ENCODE assay signal across 23 cellular contexts in the genomic region with DNA sequence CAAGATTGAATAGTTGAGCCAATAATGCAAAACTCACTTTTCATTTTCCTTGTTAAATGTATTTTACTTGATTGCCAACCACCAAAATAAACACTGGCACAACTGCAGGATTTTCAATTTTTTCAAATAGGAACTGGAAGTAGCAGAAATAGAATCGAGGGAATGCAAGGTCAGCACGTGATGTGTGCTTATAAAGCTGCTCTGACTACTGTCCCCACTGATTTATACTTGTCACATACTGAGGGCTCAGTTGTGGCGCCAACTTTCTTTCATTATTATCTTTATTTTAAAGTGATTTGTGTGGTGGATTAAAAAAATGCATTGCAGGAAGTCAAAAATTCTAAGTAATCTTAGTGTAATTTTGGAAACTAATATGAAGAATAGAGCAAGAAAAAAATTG.
"Had no signal": no experiment of that assay in that cellular context is flagged by ENCODE, and none has a peak within 500 bp of the region (broad histone marks: within the 10 kb centered on the region; RNA-seq: fewer than 3 reads in every experiment).

No MANE protein-coding gene starts in this region.

- H3K4me3 ChIP-seq: esophagus squamous epithelium, hepatocyte, prostate gland, skin epidermis, stomach, suprapubic skin, tibial nerve had no signal

- ATAC-seq: activated T-cell treated with anti-CD3 and anti-CD28 coated beads, Interleukin-2, amount 50 U/mL, for 4 hours; natural killer cell; stimulated activated memory B cell treated with anti-CD40 and anti-IgM and Interleukin-4, amounts not matched to agents 10 μg/mL and 1 μg/mL and 100 μg/mL, for 72 hours had no signal

- H3K9me3 Mint-ChIP-seq: activated B cell treated with CpG ODN at 0.5 μM for 24 hours; endodermal cell; stimulated activated memory B cell treated with anti-CD40 and anti-IgM and Interleukin-4, amounts not matched to agents 10 μg/mL and 1 μg/mL and 100 μg/mL, for 72 hours had no signal

- H3K4me1 ChIP-seq: prostate gland, stomach, suprapubic skin, tibial nerve had no signal

- H3K27ac ChIP-seq: esophagus squamous epithelium, hepatocyte, prostate gland, skin epidermis, stomach, suprapubic skin, tibial nerve had no signal

- H3K4me2 ChIP-seq: hepatocyte had no signal

- H3K4me1 Mint-ChIP-seq: activated B cell treated with CpG ODN at 0.5 μM for 24 hours; natural killer cell; stimulated activated memory B cell treated with anti-CD40 and anti-IgM and Interleukin-4, amounts not matched to agents 10 μg/mL and 1 μg/mL and 100 μg/mL, for 72 hours had no signal

- H3K9me3 ChIP-seq: esophagus squamous epithelium, prostate gland, stomach, suprapubic skin, tibial nerve had no signal

- H2AFZ ChIP-seq: hepatocyte had no signal

- H3K27me3 Mint-ChIP-seq: activated B cell treated with CpG ODN at 0.5 μM for 24 hours; activated naive CD8-positive, alpha-beta T cell; stimulated activated memory B cell treated with anti-CD40 and anti-IgM and Interleukin-4, amounts not matched to agents 10 μg/mL and 1 μg/mL and 100 μg/mL, for 72 hours had no signal

- H3K27me3 ChIP-seq: esophagus squamous epithelium, hepatocyte, stomach, suprapubic skin, tibial nerve had no signal

- H3K27ac Mint-ChIP-seq: activated B cell treated with CpG ODN at 0.5 μM for 24 hours; activated naive CD8-positive, alpha-beta T cell; activated T-helper 2 cell treated with anti-CD3 and anti-CD28 coated beads, Interferon-gamma antibody, Interleukin-2, Interleukin-4, amounts not matched to agents 10 μg/mL and 5 μg/mL and 100 μg/mL, durations not matched to agents 14 hours and 24 hours and 36 hours; natural killer cell; stimulated activated memory B cell treated with anti-CD40 and anti-IgM and Interleukin-4, amounts not matched to agents 10 μg/mL and 1 μg/mL and 100 μg/mL, for 72 hours had no signal

- H3K36me3 Mint-ChIP-seq: activated naive CD8-positive, alpha-beta T cell; natural killer cell; stimulated activated memory B cell treated with anti-CD40 and anti-IgM and Interleukin-4, amounts not matched to agents 10 μg/mL and 1 μg/mL and 100 μg/mL, for 72 hours had no signal

- H3K4me3 Mint-ChIP-seq: activated B cell treated with CpG ODN at 0.5 μM for 24 hours; activated naive CD8-positive, alpha-beta T cell; activated T-cell treated with anti-CD3 and anti-CD28 coated beads, Interleukin-2, amount 50 U/mL, for 4 hours; endodermal cell; natural killer cell; stimulated activated memory B cell treated with anti-CD40 and anti-IgM and Interleukin-4, amounts not matched to agents 10 μg/mL and 1 μg/mL and 100 μg/mL, for 72 hours had no signal

- H3K36me3 ChIP-seq: esophagus squamous epithelium, prostate gland, stomach, suprapubic skin, tibial nerve had no signal

- DNase-seq: activated B cell treated with CpG ODN at 0.5 μM for 24 hours; activated CD4-positive, alpha-beta T cell treated with anti-CD3 and anti-CD28 coated beads for 4 hours; activated CD4-positive, alpha-beta T cell treated with anti-CD3 and anti-CD28 coated beads, Interleukin-2, amount 50 U/mL, for 48 hours; activated CD8-positive, alpha-beta memory T cell treated with anti-CD3 and anti-CD28 coated beads, Interleukin-2, amount 50 U/mL, for 48 hours; activated naive CD4-positive, alpha-beta T cell; activated T-cell treated with anti-CD3 and anti-CD28 coated beads, Interleukin-2, amount 50 U/mL, for 4 hours; cerebellar nuclear complex; cortex of kidney; endodermal cell; esophagus squamous epithelium; foreskin fibroblast; natural killer cell; stimulated activated CD4-positive, alpha-beta T cell treated with anti-CD3 and anti-CD28 coated beads, Interleukin-15, amount 100 ng/mL, for 24 hours; stomach; T1000 had no signal
